19 cellular contexts compared by ENCODE assay signal in genomic region chr20:11895832-11896484, GRCh38. TPM values are rescaled to one million over a fixed set of nuclear protein-coding genes. Genes with fewer than 3 reads are reported as not detected.
DNase-seq lines count a peak whose midpoint lies in the region; ATAC-seq and TF ChIP-seq lines count a peak whose summit lies in the region.
"Had no signal": no experiment of that assay in that cellular context is flagged by ENCODE, and none has a peak within 500 bp of the region (broad histone marks: within the 10 kb centered on the region; RNA-seq: fewer than 3 reads in every experiment).

No MANE protein-coding gene starts in this region.

- peak overlapping the region; percentile 3 for H3K27ac ChIP-seq in hepatocyte
- peak overlapping the region; percentile 70 for H3K27ac ChIP-seq in skeletal muscle tissue (ENCODE audit: low read depth, low read length)
- H3K27ac ChIP-seq in stomach, result peak overlapping the region in 2 of 5 donors; percentile 44 to 48
- H3K27ac ChIP-seq: 22Rv1, C4-2B, pancreas had no signal

- peak in 2 of 3 experiments; percentile 30 to 37 for DNase-seq in NCI-H1417 (lab: John Stamatoyannopoulos, UW)
- no peak for DNase-seq in NCI-H1417 treated with DMSO at 0.1 percent for 48 hours (lab: John Stamatoyannopoulos, UW)
- DNase-seq in NCI-H748 treated with DMSO at 0.1 percent for 48 hours (lab: John Stamatoyannopoulos, UW), result peak; percentile 41
- no peak for DNase-seq in hepatocyte (ENCODE audit: low spot score)
- no peak for DNase-seq in T-helper 2 cell
- DNase-seq in stomach, result no peak
- DNase-seq: activated CD4-positive, alpha-beta T cell treated with anti-CD3 and anti-CD28 coated beads for 36 hours; activated naive CD8-positive, alpha-beta T cell treated with anti-CD3 and anti-CD28 coated beads, Interleukin-2, amount 10 ng/mL, durations not matched to agents 7 days and 5 days; activated T-cell treated with anti-CD3 and anti-CD28 coated beads, Interleukin-2, amount 50 U/mL, for 1 hour; DMS53; immature natural killer cell; NCI-H1048; NCI-H526; pancreas; stimulated activated CD4-positive, alpha-beta T cell treated with anti-CD3 and anti-CD28 coated beads, Interleukin-12 subunit alpha, Interleukin-12 subunit beta, amount 100 ng/mL, for 4 hours had no signal

- peaks cover 16% of the 10 kb centered on the region for H3K4me1 ChIP-seq in hepatocyte (ENCODE audit: insufficient read depth)
- peaks cover 17 to 26% (median 17%) of the 10 kb centered on the region in 3 donors for H3K4me1 ChIP-seq in skeletal muscle tissue (ENCODE audit: control insufficient read depth in 3 of 3, insufficient read depth in 3 of 3, low read length in 3 of 3)
- peaks cover 8 to 65% (median 46%) of the 10 kb centered on the region in 4 donors for H3K4me1 ChIP-seq in stomach

- no peak for TF ChIP-seq EP300 in stomach (IDR thresholded peaks at IDR 0.05)

- no peak for ATAC-seq in HG03457 (IDR thresholded peaks at IDR 0.05; ENCODE audit: unreplicated experiment)
- ATAC-seq: activated CD4-positive, alpha-beta T cell treated with anti-CD3 and anti-CD28 coated beads for 36 hours had no signal

- 53% methylated on average over 8 of the region's 8 CpGs for WGBS in hepatocyte (ENCODE audit: low lambda C conversion rate, missing lambda C conversion rate)
- 28 to 51% (median 44%) methylated on average over 8 of the region's 8 CpGs for WGBS in stomach, 5 donors

- H3K4me3 ChIP-seq in hepatocyte, result no peak overlapping the region
- peak overlapping the region; percentile 36 to 61 (median 52) for H3K4me3 ChIP-seq in skeletal muscle tissue (ENCODE audit: low read length in 3 of 3)
- no peak overlapping the region for H3K4me3 ChIP-seq in stomach
- H3K4me3 ChIP-seq: pancreas had no signal

- TF ChIP-seq POLR2A in stomach (IDR thresholded peaks at IDR 0.05), result no peak

- TF ChIP-seq CTCF in hepatocyte (IDR thresholded peaks at IDR 0.05; ENCODE audit: poor library complexity), result no peak
- TF ChIP-seq CTCF in stomach (IDR thresholded peaks at IDR 0.05), result no peak

- peaks cover 29% of the 10 kb centered on the region for H4K20me1 ChIP-seq in hepatocyte (ENCODE audit: insufficient read depth, poor library complexity, severe bottlenecking)

- no peaks in the 10 kb centered on the region for H3K9me3 ChIP-seq in hepatocyte (ENCODE audit: low read depth)
- no peaks in the 10 kb centered on the region for H3K9me3 ChIP-seq in skeletal muscle tissue (ENCODE audit: control insufficient read depth in 3 of 3, low read length in 3 of 3)
- H3K9me3 ChIP-seq in stomach, result no peaks in the 10 kb centered on the region
- H3K9me3 ChIP-seq: pancreas had no signal

- H3K9me2 ChIP-seq in hepatocyte (replicated peaks; ENCODE audit: insufficient read depth), result no peaks in the 10 kb centered on the region

- H2AFZ ChIP-seq in hepatocyte, result no peak overlapping the region

- intact Hi-C loops in stomach (cut with DNase I; ENCODE audit: low total_unique reads), result no loop called here

- H3K27me3 ChIP-seq in hepatocyte (no peaks in the 10 kb centered on the region), skeletal muscle tissue (ENCODE audit: control insufficient read depth in 3 of 3, insufficient read depth in 3 of 3, low read length in 3 of 3) (no peaks in the 10 kb centered on the region), stomach (no peaks in the 10 kb centered on the region)
- H3K27me3 ChIP-seq: pancreas had no signal

- H3K36me3 ChIP-seq in hepatocyte (replicated peaks; ENCODE audit: insufficient read depth, low read depth) (no peaks in the 10 kb centered on the region), skeletal muscle tissue (ENCODE audit: control insufficient read depth in 3 of 3, insufficient read depth in 3 of 3, low read length in 3 of 3) (peaks cover 0 to 4% (median 0%) of the 10 kb centered on the region in 3 donors), stomach (no peaks in the 10 kb centered on the region)
- H3K36me3 ChIP-seq: pancreas had no signal

- H3K4me2 ChIP-seq in hepatocyte, result peak overlapping the region; percentile 50

- H3K9ac ChIP-seq in skeletal muscle tissue (ENCODE audit: low read depth in 1 of 3, low read length in 3 of 3), result peak overlapping the region in 1 of 3 donors; percentile 35

- H3K79me2 ChIP-seq in hepatocyte, result peaks cover 96% of the 10 kb centered on the region

RNA-seq across cellular contexts. Expression of gene BTBD3, which starts 21.7 kb away (rescaled TPM):
- 68.3 and 79.0 TPM in 2 replicates for total RNA-seq in hepatocyte
- 20.1 and 22.3 TPM in 2 replicates for polyA plus RNA-seq in hepatocyte
- 52.2 TPM for total RNA-seq in skeletal muscle tissue
- 100 to 1,000 TPM in 2 of 5 donors, 10 to 100 TPM in 3; 19.7 to 147 (median 90.0) TPM for total RNA-seq in stomach
- polyA plus RNA-seq in stomach, result 10 to 100 TPM; 10.7 to 24.9 (median 21.7) TPM

Comparison
In these comparisons a context has a peak if more than half of its experiments do, and no peak if none do; other contexts are left out.
1. DNase-seq: peak in NCI-H1417 (2 of 3) and NCI-H748 treated with DMSO at 0.1 percent for 48 hours (single experiment); none in NCI-H1417 treated with DMSO at 0.1 percent for 48 hours (single experiment), hepatocyte (single experiment), T-helper 2 cell (0 of 5) and stomach (single experiment).
2. H3K4me3 ChIP-seq: peak in skeletal muscle tissue (3 of 3); none in hepatocyte (single experiment) and stomach (0 of 4).